36 cellular contexts compared by ENCODE assay signal in genomic region chr5:164300295-164300694, GRCh38.
"Had no signal": no experiment of that assay in that cellular context is flagged by ENCODE, and none has a peak within 500 bp of the region (broad histone marks: within the 10 kb centered on the region; RNA-seq: fewer than 3 reads in every experiment).

No MANE protein-coding gene starts in this region.

- ATAC-seq: activated CD4-positive, CD25-positive, alpha-beta regulatory T cell treated with anti-CD3 and anti-CD28 coated beads, Interleukin-2, amount 50 U/mL, for 24 hours; activated CD8-positive, alpha-beta T cell treated with anti-CD3 and anti-CD28 coated beads for 36 hours; activated naive CD8-positive, alpha-beta T cell treated with anti-CD3 and anti-CD28 coated beads, Interleukin-2, amount 50 U/mL, for 24 hours; body of pancreas; esophagus mucosa; foreskin keratinocyte; gastrocnemius medialis; heart left ventricle; T-helper 17 cell had no signal

- H3K36me3 ChIP-seq: adrenal gland, gastrocnemius medialis, heart left ventricle, WERI-Rb-1 had no signal

- H3K27me3 ChIP-seq: adrenal gland, body of pancreas, foreskin keratinocyte, gastrocnemius medialis, heart left ventricle had no signal

- H3K36me3 Mint-ChIP-seq: activated naive CD4-positive, alpha-beta T cell treated with anti-CD3 and anti-CD28 coated beads, Interleukin-2, amount 50 U/mL, for 24 hours; activated naive CD8-positive, alpha-beta T cell treated with anti-CD3 and anti-CD28 coated beads for 36 hours had no signal

- H3K4me1 ChIP-seq: adrenal gland, body of pancreas, foreskin keratinocyte, gastrocnemius medialis, heart left ventricle had no signal

- H3K4me1 Mint-ChIP-seq: activated B cell treated with CpG ODN at 0.5 μM for 24 hours; activated naive CD4-positive, alpha-beta T cell treated with anti-CD3 and anti-CD28 coated beads, Interleukin-2, amount 50 U/mL, for 24 hours; activated naive CD8-positive, alpha-beta T cell treated with anti-CD3 and anti-CD28 coated beads for 36 hours; activated naive CD8-positive, alpha-beta T cell treated with anti-CD3 and anti-CD28 coated beads, Interleukin-2, amount 50 U/mL, for 24 hours; T-helper 17 cell had no signal

- H3K9me3 ChIP-seq: adrenal gland, body of pancreas, gastrocnemius medialis, heart left ventricle had no signal

- H3K27me3 Mint-ChIP-seq: activated B cell treated with CpG ODN at 0.5 μM for 24 hours; activated CD8-positive, alpha-beta T cell treated with anti-CD3 and anti-CD28 coated beads for 36 hours; activated naive CD4-positive, alpha-beta T cell treated with anti-CD3 and anti-CD28 coated beads, Interleukin-2, amount 50 U/mL, for 24 hours; activated naive CD8-positive, alpha-beta T cell treated with anti-CD3 and anti-CD28 coated beads for 36 hours; activated naive CD8-positive, alpha-beta T cell treated with anti-CD3 and anti-CD28 coated beads, Interleukin-2, amount 50 U/mL, for 24 hours; dendritic cell treated with granulocyte-macrophage colony-stimulating factor and Interleukin-4, amounts not matched to agents 40 ng/mL and 50 ng/mL, for 4 days; T-helper 17 cell had no signal

- H3K9me3 Mint-ChIP-seq: activated B cell treated with CpG ODN at 0.5 μM for 24 hours; activated CD8-positive, alpha-beta T cell treated with anti-CD3 and anti-CD28 coated beads for 36 hours; activated naive CD4-positive, alpha-beta T cell treated with anti-CD3 and anti-CD28 coated beads for 36 hours; activated naive CD4-positive, alpha-beta T cell treated with anti-CD3 and anti-CD28 coated beads, Interleukin-2, amount 50 U/mL, for 24 hours; dendritic cell treated with granulocyte-macrophage colony-stimulating factor and Interleukin-4, amounts not matched to agents 40 ng/mL and 50 ng/mL, for 4 days; endodermal cell; T-helper 2 cell treated with Interferon-gamma antibody and Interleukin-4, amounts not matched to agents 5 μg/mL and 100 μg/mL, for 36 hours had no signal

- DNase-seq: activated B cell treated with CpG ODN at 0.5 μM for 24 hours; activated CD4-positive, alpha-beta T cell treated with anti-CD3 and anti-CD28 coated beads for 48 hours; activated CD4-positive, alpha-beta T cell treated with anti-CD3 and anti-CD28 coated beads, Interleukin-2, amount 50 U/mL, for 1 hour; activated CD4-positive, alpha-beta T cell treated with anti-CD3 and anti-CD28 coated beads, Interleukin-2, amount 50 U/mL, for 48 hours; activated CD8-positive, alpha-beta memory T cell treated with anti-CD3 and anti-CD28 coated beads for 24 hours; activated CD8-positive, alpha-beta T cell treated with anti-CD3 and anti-CD28 coated beads for 36 hours; activated effector memory CD4-positive, alpha-beta T cell treated with anti-CD3 and anti-CD28 coated beads, Interleukin-2, amount 50 U/mL, for 16 hours; activated naive CD4-positive, alpha-beta T cell treated with anti-CD3 and anti-CD28 coated beads for 36 hours; activated naive CD8-positive, alpha-beta T cell treated with anti-CD3 and anti-CD28 coated beads for 36 hours; activated naive CD8-positive, alpha-beta T cell treated with anti-CD3 and anti-CD28 coated beads, Interleukin-2, amount 50 U/mL, for 24 hours; activated T-cell treated with anti-CD3 and anti-CD28 coated beads, Interleukin-2, amount 50 U/mL, for 1 hour; activated T-cell treated with anti-CD3 and anti-CD28 coated beads, Interleukin-2, amount 50 U/mL, for 48 hours; adrenal gland; amygdala; aorta; body of pancreas; central memory CD4-positive, alpha-beta T cell; dorsolateral prefrontal cortex; effector memory CD4-positive, alpha-beta T cell; endodermal cell; foreskin keratinocyte; gastrocnemius medialis; glutamatergic neuron; heart left ventricle; T-helper 1 cell; T-helper 17 cell; T1000; WERI-Rb-1 had no signal

- H3K27ac ChIP-seq: adrenal gland, body of pancreas, coronary artery, dorsolateral prefrontal cortex, foreskin keratinocyte, gastrocnemius medialis, heart left ventricle, WERI-Rb-1 had no signal

- H3K4me3 ChIP-seq: adrenal gland, body of pancreas, coronary artery, dorsolateral prefrontal cortex, gastrocnemius medialis, heart left ventricle had no signal

- H3K27ac Mint-ChIP-seq: activated B cell treated with CpG ODN at 0.5 μM for 24 hours; activated CD8-positive, alpha-beta T cell treated with anti-CD3 and anti-CD28 coated beads for 36 hours; activated naive CD4-positive, alpha-beta T cell treated with anti-CD3 and anti-CD28 coated beads for 36 hours; activated naive CD4-positive, alpha-beta T cell treated with anti-CD3 and anti-CD28 coated beads, Interleukin-2, amount 50 U/mL, for 24 hours; activated naive CD8-positive, alpha-beta T cell treated with anti-CD3 and anti-CD28 coated beads for 36 hours; activated naive CD8-positive, alpha-beta T cell treated with anti-CD3 and anti-CD28 coated beads, Interleukin-2, amount 50 U/mL, for 24 hours; activated T-helper 1 cell treated with anti-CD3 and anti-CD28 coated beads, Interleukin-12 subunit alpha, Interleukin-12 subunit beta, Interleukin-2, Interleukin-4 antibody, amounts not matched to agents 30 ng/mL and 10 ng/mL and 1 ng/mL, durations not matched to agents 14 hours and 24 hours and 36 hours; activated T-helper 2 cell treated with anti-CD3 and anti-CD28 coated beads, Interferon-gamma antibody, Interleukin-2, Interleukin-4, amounts not matched to agents 10 μg/mL and 5 μg/mL and 100 μg/mL, durations not matched to agents 14 hours and 24 hours and 36 hours; dendritic cell treated with granulocyte-macrophage colony-stimulating factor and Interleukin-4, amounts not matched to agents 40 ng/mL and 50 ng/mL, for 4 days; endodermal cell; T-helper 17 cell; T-helper 2 cell treated with Interferon-gamma antibody and Interleukin-4, amounts not matched to agents 5 μg/mL and 100 μg/mL, for 36 hours had no signal

- H3K4me3 Mint-ChIP-seq: activated B cell treated with CpG ODN at 0.5 μM for 24 hours; activated CD8-positive, alpha-beta T cell treated with anti-CD3 and anti-CD28 coated beads for 36 hours; activated naive CD4-positive, alpha-beta T cell treated with anti-CD3 and anti-CD28 coated beads for 36 hours; activated naive CD4-positive, alpha-beta T cell treated with anti-CD3 and anti-CD28 coated beads, Interleukin-2, amount 50 U/mL, for 24 hours; activated naive CD8-positive, alpha-beta T cell treated with anti-CD3 and anti-CD28 coated beads for 36 hours; activated naive CD8-positive, alpha-beta T cell treated with anti-CD3 and anti-CD28 coated beads, Interleukin-2, amount 50 U/mL, for 24 hours; activated T-helper 1 cell treated with anti-CD3 and anti-CD28 coated beads, Interleukin-12 subunit alpha, Interleukin-12 subunit beta, Interleukin-2, Interleukin-4 antibody, amounts not matched to agents 30 ng/mL and 10 ng/mL and 1 ng/mL, durations not matched to agents 14 hours and 24 hours and 36 hours; dendritic cell treated with granulocyte-macrophage colony-stimulating factor and Interleukin-4, amounts not matched to agents 40 ng/mL and 50 ng/mL, for 4 days; endodermal cell; T-helper 17 cell; T-helper 2 cell treated with Interferon-gamma antibody and Interleukin-4, amounts not matched to agents 5 μg/mL and 100 μg/mL, for 36 hours had no signal
